In the genomic region with DNA sequence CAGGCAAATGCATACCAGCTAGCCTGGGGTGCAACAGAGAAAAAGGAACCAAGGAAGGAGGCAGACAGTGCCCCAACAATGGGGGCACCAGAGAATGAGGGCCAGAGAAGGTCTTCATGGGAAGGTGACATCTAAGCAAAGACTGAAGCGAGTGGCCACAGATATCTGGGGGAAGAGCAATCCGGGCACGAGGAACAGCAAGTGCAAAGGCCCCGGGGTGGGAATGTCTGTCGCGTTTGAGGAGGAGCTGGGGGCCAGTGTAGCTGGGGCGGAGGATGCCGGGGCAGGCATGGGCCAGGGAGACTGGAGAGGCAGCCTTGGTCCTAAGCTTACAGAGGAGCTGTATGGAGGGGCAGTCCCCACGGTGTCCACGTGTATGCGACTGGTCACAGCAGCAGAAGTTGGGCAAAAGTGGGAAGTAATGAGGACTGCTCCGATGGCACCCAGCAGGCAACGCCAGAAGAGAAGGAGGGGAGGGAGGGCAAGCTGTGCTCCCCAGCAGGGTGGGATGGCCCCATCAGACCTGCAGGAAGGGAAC, we compare ENCODE assay signal across 11 cellular contexts. TPM values are rescaled to one million over a fixed set of nuclear protein-coding genes. Genes with fewer than 3 reads are reported as not detected.
A peak's percentile ranks its signal among the peaks of the same experiment; 100 is the strongest.
DNase-seq lines count a peak whose midpoint lies in the region; ATAC-seq and TF ChIP-seq lines count a peak whose summit lies in the region.
"Had no signal": no experiment of that assay in that cellular context is flagged by ENCODE, and none has a peak within 500 bp of the region (broad histone marks: within the 10 kb centered on the region; RNA-seq: fewer than 3 reads in every experiment).

No MANE protein-coding gene starts in this region.

- ATAC-seq in activated T-helper 17 cell treated with anti-CD3 and anti-CD28 coated beads, Interleukin-2, amount 50 U/mL, for 72 hours (replicated peaks): no peak
- ATAC-seq in gastroesophageal sphincter: no peak
- ATAC-seq: SK-N-SH treated with all-trans-retinoic acid at 6 μM for 48 hours had no signal

- no peaks in the 10 kb centered on the region for H3K9me3 Mint-ChIP-seq in activated naive CD4-positive, alpha-beta T cell treated with anti-CD3 and anti-CD28 coated beads, Interleukin-2, amount 10 ng/mL, durations not matched to agents 7 days and 5 days
- no peaks in the 10 kb centered on the region for H3K9me3 Mint-ChIP-seq in activated T-helper 17 cell treated with anti-CD3 and anti-CD28 coated beads, Interleukin-2, amount 50 U/mL, for 72 hours

- H3K36me3 ChIP-seq in gastroesophageal sphincter: no peaks in the 10 kb centered on the region

- no peak for DNase-seq in activated naive CD4-positive, alpha-beta T cell treated with anti-CD3 and anti-CD28 coated beads, Interleukin-2, amount 10 ng/mL, durations not matched to agents 7 days and 5 days
- DNase-seq in activated naive CD4-positive, alpha-beta T cell treated with anti-CD3 and anti-CD28 coated beads, Interleukin-2, amount 50 U/mL, for 16 hours: no peak
- no peak for DNase-seq in NCI-H69 (lab: John Stamatoyannopoulos, UW)
- DNase-seq in GOT3 (lab: John Stamatoyannopoulos, UW): no peak
- DNase-seq in DMS79 treated with DMSO at 0.1 percent for 48 hours (lab: John Stamatoyannopoulos, UW): no peak
- DNase-seq: activated CD4-positive, CD25-positive, alpha-beta regulatory T cell treated with anti-CD3 and anti-CD28 coated beads, Interleukin-2, amount 50 U/mL, for 72 hours had no signal

- H3K4me3 ChIP-seq in gastroesophageal sphincter: no peak overlapping the region
- H3K4me3 ChIP-seq: coronary artery had no signal

- WGBS in gastroesophageal sphincter (ENCODE audit: low coverage in 1 of 2), 2 donors: 85% methylated on average over 13 of the region's 13 CpGs

- H3K4me3 Mint-ChIP-seq in activated naive CD4-positive, alpha-beta T cell treated with anti-CD3 and anti-CD28 coated beads, Interleukin-2, amount 10 ng/mL, durations not matched to agents 7 days and 5 days: peak overlapping the region; percentile 3
- peak overlapping the region; percentile 96 for H3K4me3 Mint-ChIP-seq in activated T-helper 17 cell treated with anti-CD3 and anti-CD28 coated beads, Interleukin-2, amount 50 U/mL, for 72 hours

- no peak for TF ChIP-seq EP300 in gastroesophageal sphincter (IDR thresholded peaks at IDR 0.05)

- H3K27ac Mint-ChIP-seq in activated naive CD4-positive, alpha-beta T cell treated with anti-CD3 and anti-CD28 coated beads, Interleukin-2, amount 10 ng/mL, durations not matched to agents 7 days and 5 days: peak overlapping the region; percentile 84
- H3K27ac Mint-ChIP-seq in activated T-helper 17 cell treated with anti-CD3 and anti-CD28 coated beads, Interleukin-2, amount 50 U/mL, for 72 hours: peak overlapping the region; percentile 86

- no peaks in the 10 kb centered on the region for H3K27me3 ChIP-seq in gastroesophageal sphincter

- H3K36me3 Mint-ChIP-seq in activated naive CD4-positive, alpha-beta T cell treated with anti-CD3 and anti-CD28 coated beads, Interleukin-2, amount 10 ng/mL, durations not matched to agents 7 days and 5 days: peaks cover 72% of the 10 kb centered on the region
- peaks cover 5% of the 10 kb centered on the region for H3K36me3 Mint-ChIP-seq in activated T-helper 17 cell treated with anti-CD3 and anti-CD28 coated beads, Interleukin-2, amount 50 U/mL, for 72 hours (ENCODE audit: low read depth)

- no peaks in the 10 kb centered on the region for H3K27me3 Mint-ChIP-seq in activated naive CD4-positive, alpha-beta T cell treated with anti-CD3 and anti-CD28 coated beads, Interleukin-2, amount 10 ng/mL, durations not matched to agents 7 days and 5 days
- no peaks in the 10 kb centered on the region for H3K27me3 Mint-ChIP-seq in activated T-helper 17 cell treated with anti-CD3 and anti-CD28 coated beads, Interleukin-2, amount 50 U/mL, for 72 hours

- H3K27ac ChIP-seq in gastroesophageal sphincter (peak overlapping the region in 3 of 4 donors; percentile 89 to 92 (median 92)), temporal lobe (ENCODE audit: low read depth, low read length) (peak overlapping the region; percentile 78)

- TF ChIP-seq CTCF in gastroesophageal sphincter (IDR thresholded peaks at IDR 0.05): no peak

- H3K9me3 ChIP-seq in gastroesophageal sphincter: no peaks in the 10 kb centered on the region

- H3K4me1 Mint-ChIP-seq in activated naive CD4-positive, alpha-beta T cell treated with anti-CD3 and anti-CD28 coated beads, Interleukin-2, amount 10 ng/mL, durations not matched to agents 7 days and 5 days: peaks cover 97% of the 10 kb centered on the region
- H3K4me1 Mint-ChIP-seq in activated T-helper 17 cell treated with anti-CD3 and anti-CD28 coated beads, Interleukin-2, amount 50 U/mL, for 72 hours: peaks cover 37% of the 10 kb centered on the region

- CTCF ChIA-PET in activated naive CD4-positive, alpha-beta T cell treated with anti-CD3 and anti-CD28 coated beads, Interleukin-2, amount 10 ng/mL, durations not matched to agents 7 days and 5 days (lab: Charles Lee): interaction anchor here (1.3 to 17.2 kb wide), 3 partner anchors 16 to 71 kb away, joined by 4 to 247 read pairs (median 5); no protein-coding TSS in a partner anchor

- H3K4me1 ChIP-seq in gastroesophageal sphincter: peaks cover 13 to 80% (median 46%) of the 10 kb centered on the region in 3 donors

- no peak for TF ChIP-seq POLR2A in gastroesophageal sphincter (IDR thresholded peaks at IDR 0.05)

RNA-seq across cellular contexts. Expression of gene EEIG1, which starts 19.1 kb away (rescaled TPM):
- 10 to 100 TPM; 29.6 to 37.8 TPM for total RNA-seq in activated T-helper 17 cell treated with anti-CD3 and anti-CD28 coated beads, Interleukin-2, amount 50 U/mL, for 72 hours
- total RNA-seq in gastroesophageal sphincter: 10 to 100 TPM in 3 of 4 donors, 1 to 10 TPM in 1; 7.0 to 22.0 (median 16.3) TPM
- total RNA-seq in temporal lobe: 5.2 TPM

RNA-seq across cellular contexts. Expression of gene DPM2, which starts 24.0 kb away (rescaled TPM):
- total RNA-seq in activated T-helper 17 cell treated with anti-CD3 and anti-CD28 coated beads, Interleukin-2, amount 50 U/mL, for 72 hours: 10 to 100 TPM; 29.4 to 54.5 TPM
- total RNA-seq in gastroesophageal sphincter: 10 to 100 TPM in 2 of 4 donors, 1 to 10 TPM in 2; 8.9 to 15.0 (median 11.2) TPM
- total RNA-seq in temporal lobe: 10.1 TPM

RNA-seq across cellular contexts. Expression of gene PIP5KL1, which starts 31.1 kb away (rescaled TPM):
- 1 to 10 TPM; 2.6 to 3.7 TPM for total RNA-seq in activated T-helper 17 cell treated with anti-CD3 and anti-CD28 coated beads, Interleukin-2, amount 50 U/mL, for 72 hours
- total RNA-seq in gastroesophageal sphincter (1 to 10 TPM in 2 of 4 donors, under 1 TPM in 1, not detected in 1; 0.66 to 3.4 (median 3.1) TPM), temporal lobe (1.2 TPM)

RNA-seq across cellular contexts. Expression of gene ST6GALNAC4, which starts 44.8 kb away (rescaled TPM):
- 10 to 100 TPM; 19.6 to 19.8 TPM for total RNA-seq in activated T-helper 17 cell treated with anti-CD3 and anti-CD28 coated beads, Interleukin-2, amount 50 U/mL, for 72 hours
- total RNA-seq in gastroesophageal sphincter (10 to 100 TPM; 25.2 to 49.7 (median 31.7) TPM), temporal lobe (7.4 TPM)
